In the genomic region with DNA sequence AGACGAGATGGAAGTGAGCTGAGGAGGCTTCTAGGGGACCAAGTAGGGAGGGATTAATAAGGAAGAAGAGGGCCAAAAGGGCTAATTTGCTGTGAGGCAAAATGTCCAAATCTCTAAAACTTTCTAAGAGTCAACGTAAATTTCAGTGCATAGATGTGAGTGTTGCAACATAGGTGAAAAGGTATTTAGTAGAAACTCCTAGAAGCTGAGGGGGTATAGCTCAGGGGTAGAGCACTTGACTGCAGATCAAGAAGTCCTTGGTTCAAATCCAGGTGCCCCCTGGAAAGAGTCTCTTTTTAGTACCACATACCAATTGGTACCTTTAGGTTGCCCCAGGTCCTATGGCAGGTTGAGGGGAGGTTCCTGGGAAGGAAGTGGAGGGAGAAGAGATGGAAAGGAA, we compare ENCODE assay signal across 29 cellular contexts.
"Had no signal": no experiment of that assay in that cellular context is flagged by ENCODE, and none has a peak within 500 bp of the region (broad histone marks: within the 10 kb centered on the region; RNA-seq: fewer than 3 reads in every experiment).

No MANE protein-coding gene starts in this region.

- H3K4me1 Mint-ChIP-seq: immature natural killer cell, natural killer cell, nephron progenitor cell, neural progenitor cell had no signal

- H3K9ac ChIP-seq: neural progenitor cell, parathyroid adenoma had no signal

- H3K36me3 Mint-ChIP-seq: natural killer cell had no signal

- H3K4me3 ChIP-seq: left lung, lower lobe of right lung, neural progenitor cell, right atrium auricular region, skin epidermis, stomach, testis, thyroid gland, transverse colon, upper lobe of left lung, vagina had no signal

- ATAC-seq: left colon; left lung; lower lobe of right lung; natural killer cell; sciatic nerve; stimulated activated naive CD8-positive, alpha-beta T cell treated with anti-CD3 and anti-CD28 coated beads, Interleukin-15, Interleukin-2, amounts not matched to agents 100 U/mL and 50 U/mL, for 24 hours had no signal

- H3K27ac ChIP-seq: left lung, lower lobe of right lung, neural progenitor cell, neutrophil, parathyroid adenoma, right atrium auricular region, skin epidermis, stomach, testis, thyroid gland, transverse colon, upper lobe of left lung, vagina had no signal

- H3K79me2 ChIP-seq: parathyroid adenoma had no signal

- H3K4me1 ChIP-seq: left lung, lower lobe of right lung, neural progenitor cell, parathyroid adenoma, right atrium auricular region, stomach, testis, thyroid gland, transverse colon, upper lobe of left lung, vagina had no signal

- H3K4me2 ChIP-seq: neural progenitor cell had no signal

- H3K27me3 ChIP-seq: left lung, neural progenitor cell, neutrophil, right atrium auricular region, stomach, testis, thyroid gland, transverse colon, upper lobe of left lung, vagina had no signal

- H3K36me3 ChIP-seq: neural progenitor cell had no signal

- DNase-seq: hypothalamus; immature natural killer cell; kidney; left colon; left lung; lower lobe of right lung; mammary epithelial cell; mesenchymal stem cell; natural killer cell; nephron progenitor cell; occipital lobe; stimulated activated CD4-positive, alpha-beta T cell treated with anti-CD3 and anti-CD28 coated beads, Interleukin-12 subunit alpha, Interleukin-12 subunit beta, amount 100 ng/mL, for 4 hours; stimulated activated CD4-positive, alpha-beta T cell treated with anti-CD3 and anti-CD28 coated beads, Interleukin-15, amount 100 ng/mL, for 24 hours; stimulated activated CD4-positive, alpha-beta T cell treated with anti-CD3 and anti-CD28 coated beads, Interleukin-2, amount 100 ng/mL, for 24 hours; stimulated activated CD4-positive, alpha-beta T cell treated with anti-CD3 and anti-CD28 coated beads, Interleukin-4, amount 100 ng/mL, for 1 hour; stimulated activated naive CD8-positive, alpha-beta T cell treated with anti-CD3 and anti-CD28 coated beads, Interleukin-15, Interleukin-2, amounts not matched to agents 100 U/mL and 50 U/mL, for 24 hours; stomach; testis; thyroid gland; transverse colon; upper lobe of left lung had no signal

- H3K9me3 Mint-ChIP-seq: immature natural killer cell, natural killer cell had no signal

- FAIRE-seq: islet of Langerhans, kidney had no signal

- H3K9me3 ChIP-seq: neutrophil, testis, thyroid gland, transverse colon, vagina had no signal

- H3K27ac Mint-ChIP-seq: natural killer cell, nephron progenitor cell, neural progenitor cell had no signal

- H2AFZ ChIP-seq: neural progenitor cell, parathyroid adenoma had no signal

- H3K4me3 Mint-ChIP-seq: immature natural killer cell, natural killer cell, nephron progenitor cell, neural progenitor cell had no signal
